In genomic region chr20:50003253-50003656, GRCh38 we compare ENCODE assay signal across 9 cellular contexts. TPM values are rescaled to one million over a fixed set of nuclear protein-coding genes. Genes with fewer than 3 reads are reported as not detected.
DNase-seq lines count a peak whose midpoint lies in the region; ATAC-seq and TF ChIP-seq lines count a peak whose summit lies in the region.
"Had no signal": no experiment of that assay in that cellular context is flagged by ENCODE, and none has a peak within 500 bp of the region (broad histone marks: within the 10 kb centered on the region; RNA-seq: fewer than 3 reads in every experiment).

No MANE protein-coding gene starts in this region.

- intact Hi-C loops in body of pancreas (cut with DNase I): no loop called here

- H2BK12ac ChIP-seq in mesenchymal stem cell (ENCODE audit: low read length in 2 of 2): no peak overlapping the region

- no peak overlapping the region for H2BK5ac ChIP-seq in mesenchymal stem cell (ENCODE audit: low read depth, low read length, poor library complexity, severe bottlenecking)

- H3K27me3 ChIP-seq in body of pancreas (no peaks in the 10 kb centered on the region), mesenchymal stem cell (ENCODE audit: control insufficient read depth in 1 of 2, insufficient read depth in 1 of 2, low read length in 2 of 2) (no peaks in the 10 kb centered on the region)
- H3K27me3 ChIP-seq: uterus had no signal

- no peak overlapping the region for H2AK5ac ChIP-seq in mesenchymal stem cell (ENCODE audit: low read length, severe bottlenecking)

- H3K27ac ChIP-seq in body of pancreas (no peak overlapping the region), mesenchymal stem cell (ENCODE audit: low read length, poor library complexity, severe bottlenecking) (no peak overlapping the region)
- H3K27ac ChIP-seq: uterus had no signal

- no peak overlapping the region for H3K4me2 ChIP-seq in mesenchymal stem cell (ENCODE audit: low read length, poor library complexity, severe bottlenecking)

- H3K18ac ChIP-seq in mesenchymal stem cell (ENCODE audit: low read depth in 1 of 2, low read length in 2 of 2): no peak overlapping the region

- H3K9me3 ChIP-seq in body of pancreas (no peaks in the 10 kb centered on the region), mesenchymal stem cell (ENCODE audit: control insufficient read depth, low read length) (no peaks in the 10 kb centered on the region)
- H3K9me3 ChIP-seq: uterus had no signal

- peak; percentile 52 for ATAC-seq in body of pancreas
- ATAC-seq in HG03095 (IDR thresholded peaks at IDR 0.05; ENCODE audit: unreplicated experiment): no peak
- ATAC-seq in GM19328 (IDR thresholded peaks at IDR 0.05; ENCODE audit: unreplicated experiment): no peak
- no peak for ATAC-seq in GM18858 (IDR thresholded peaks at IDR 0.05; ENCODE audit: unreplicated experiment)

- no peak overlapping the region for H3K4me3 ChIP-seq in body of pancreas
- H3K4me3 ChIP-seq in mesenchymal stem cell (ENCODE audit: insufficient read depth in 1 of 2, low read depth in 1 of 2, low read length in 2 of 2): no peak overlapping the region
- H3K4me3 ChIP-seq: uterus had no signal

- no peak for TF ChIP-seq POLR2A in body of pancreas (IDR thresholded peaks at IDR 0.05)

- no peak overlapping the region for H2AFZ ChIP-seq in mesenchymal stem cell (ENCODE audit: low read depth, low read length)

- no peak overlapping the region for H4K91ac ChIP-seq in mesenchymal stem cell (ENCODE audit: low read length)

- no peak overlapping the region for H3K9ac ChIP-seq in mesenchymal stem cell (ENCODE audit: low read length)

- no peak overlapping the region for H2BK15ac ChIP-seq in mesenchymal stem cell (ENCODE audit: low read depth, poor library complexity, severe bottlenecking)

- H3K4me1 ChIP-seq in body of pancreas: no peaks in the 10 kb centered on the region
- peaks cover 11% of the 10 kb centered on the region for H3K4me1 ChIP-seq in mesenchymal stem cell (ENCODE audit: control insufficient read depth, insufficient read depth, low read depth, low read length)
- H3K4me1 ChIP-seq: uterus had no signal

- H3K79me1 ChIP-seq in mesenchymal stem cell (replicated peaks; ENCODE audit: low read length, poor library complexity, severe bottlenecking): no peaks in the 10 kb centered on the region

- WGBS in body of pancreas, 2 donors: 69 to 71% methylated on average over 4 of the region's 4 CpGs
- WGBS in mesenchymal stem cell: 72% methylated on average over 4 of the region's 4 CpGs

- no peak overlapping the region for H2BK120ac ChIP-seq in mesenchymal stem cell (ENCODE audit: low read depth, low read length)

- H3K23ac ChIP-seq in mesenchymal stem cell (ENCODE audit: low read length in 2 of 2): no peak overlapping the region

- DNase-seq in GM03348 (ENCODE audit: low spot score) (peak; percentile 64), NCI-H82 (lab: John Stamatoyannopoulos, UW) (peak; percentile 81), body of pancreas (no peak), mesenchymal stem cell (peak; percentile 93), NCI-H1105 treated with DMSO at 0.1 percent for 48 hours (lab: John Stamatoyannopoulos, UW) (no peak)
- DNase-seq: uterus had no signal

- no peak overlapping the region for H3K14ac ChIP-seq in mesenchymal stem cell (ENCODE audit: low read length in 2 of 2)

- no peak for TF ChIP-seq CTCF in body of pancreas (IDR thresholded peaks at IDR 0.05)

- H3K36me3 ChIP-seq in body of pancreas (replicated peaks in 1 of 2; ENCODE audit: insufficient read depth in 1 of 2, low read depth in 2 of 2) (no peaks in the 10 kb centered on the region), mesenchymal stem cell (ENCODE audit: control insufficient read depth in 1 of 2, insufficient read depth in 2 of 2, low read depth in 1 of 2, low read length in 2 of 2) (no peaks in the 10 kb centered on the region)
- H3K36me3 ChIP-seq: uterus had no signal

- H3K4ac ChIP-seq in mesenchymal stem cell (ENCODE audit: low read depth in 1 of 2, low read length in 2 of 2): no peak overlapping the region

- no peak overlapping the region for H4K8ac ChIP-seq in mesenchymal stem cell (ENCODE audit: low read length)

RNA-seq across cellular contexts. Expression of gene SNAI1, which starts 20.5 kb away (rescaled TPM):
- total RNA-seq in body of pancreas: 1 to 10 TPM in 1 of 2 donors, under 1 TPM in 1; 0.78 to 3.3 TPM
- 36.2 TPM for polyA plus RNA-seq in mesenchymal stem cell (2013, experiment 1 of 2)
- 36.0 TPM for polyA plus RNA-seq in mesenchymal stem cell (2013, experiment 2 of 2)

Comparison
In these comparisons a context has a peak if more than half of its experiments do, and no peak if none do; other contexts are left out.
1. DNase-seq: peak in GM03348 (single experiment), NCI-H82 (single experiment) and mesenchymal stem cell (single experiment); none in body of pancreas (0 of 4) and NCI-H1105 treated with DMSO at 0.1 percent for 48 hours (single experiment).